In genomic region chr20:63217706-63218105, GRCh38 we compare ENCODE assay signal across 1 cellular context.
TF ChIP-seq lines count a peak whose summit lies in the region.

No MANE protein-coding gene starts in this region.

TF ChIP-seq in A549, 52 proteins besides CTCF, POLR2A, EP300 and RAD21:
- TF ChIP-seq TFCP2L1 (CRISPR knock-in tag; IDR thresholded peaks at IDR 0.05) (no peak), PBX3 (IDR thresholded peaks at IDR 0.05) (no peak), ZNF302 (CRISPR knock-in tag; IDR thresholded peaks at IDR 0.05) (no peak), MYC (IDR thresholded peaks at IDR 0.05; ENCODE audit: borderline replicate concordance, low read length) (no peak), ZSCAN20 (CRISPR knock-in tag; IDR thresholded peaks at IDR 0.05) (no peak), ZC3H11A (IDR thresholded peaks at IDR 0.05) (no peak), CBX2 (IDR thresholded peaks at IDR 0.05; ENCODE audit: borderline replicate concordance, low read depth) (no peak), NR3C1 (IDR thresholded peaks at IDR 0.05) (no peak), HOXB5 (CRISPR knock-in tag; IDR thresholded peaks at IDR 0.05) (no peak), KDM1A (IDR thresholded peaks at IDR 0.05; ENCODE audit: low read depth) (no peak), FOXS1 (CRISPR knock-in tag; IDR thresholded peaks at IDR 0.05) (no peak), NFE2L2 (conservative IDR thresholded peaks at IDR 0.05; ENCODE audit: low read length) (no peak), FOSL2 (IDR thresholded peaks at IDR 0.05) (no peak), FOSL2 (CRISPR knock-in tag; IDR thresholded peaks at IDR 0.05) (no peak), EHF (CRISPR knock-in tag; IDR thresholded peaks at IDR 0.05) (no peak), BHLHE40 (IDR thresholded peaks at IDR 0.05; ENCODE audit: low read depth, low read length) (no peak), JUNB (IDR thresholded peaks at IDR 0.05) (no peak), HDAC2 (IDR thresholded peaks at IDR 0.05) (no peak), E2F6 (IDR thresholded peaks at IDR 0.05; ENCODE audit: borderline replicate concordance, low read depth) (no peak), MAFK (IDR thresholded peaks at IDR 0.05; ENCODE audit: partially characterized antibody) (no peak), MAX (IDR thresholded peaks at IDR 0.05) (no peak)
